In genomic region chr14:89616425-89617141, GRCh38 we compare ENCODE assay signal across 9 cellular contexts.
A peak's percentile ranks its signal among the peaks of the same experiment; 100 is the strongest.
DNase-seq lines count a peak whose midpoint lies in the region; ATAC-seq and TF ChIP-seq lines count a peak whose summit lies in the region.
"Had no signal": no experiment of that assay in that cellular context is flagged by ENCODE, and none has a peak within 500 bp of the region (broad histone marks: within the 10 kb centered on the region; RNA-seq: fewer than 3 reads in every experiment).

No MANE protein-coding gene starts in this region.

- peak overlapping the region; percentile 91 for H3K27ac Mint-ChIP-seq in activated naive CD8-positive, alpha-beta T cell treated with anti-CD3 and anti-CD28 coated beads for 36 hours

- no peak for TF ChIP-seq CTCF in GM10248 (IDR thresholded peaks at IDR 0.05; ENCODE audit: control extremely low read depth, extremely low read depth, low read depth, missing control alignments)
- TF ChIP-seq CTCF in lower lobe of right lung (IDR thresholded peaks at IDR 0.05) = no peak
- TF ChIP-seq CTCF in WERI-Rb-1 (IDR thresholded peaks at IDR 0.05; ENCODE audit: low read depth, low read length) = no peak

- peak overlapping the region; percentile 79 for H3K27ac ChIP-seq in lower lobe of right lung
- no peak overlapping the region for H3K27ac ChIP-seq in WERI-Rb-1
- H3K27ac ChIP-seq: VCaP had no signal

- H3K27me3 ChIP-seq in lower lobe of right lung (ENCODE audit: low read depth) = no peaks in the 10 kb centered on the region
- no peaks in the 10 kb centered on the region for H3K27me3 ChIP-seq in WERI-Rb-1 (ENCODE audit: insufficient read depth, low read depth, severe bottlenecking)

- no peaks in the 10 kb centered on the region for H3K27me3 Mint-ChIP-seq in activated naive CD8-positive, alpha-beta T cell treated with anti-CD3 and anti-CD28 coated beads for 36 hours

- no peaks in the 10 kb centered on the region for H3K9me3 Mint-ChIP-seq in activated naive CD8-positive, alpha-beta T cell treated with anti-CD3 and anti-CD28 coated beads for 36 hours

- H3K4me3 ChIP-seq in lower lobe of right lung = peak overlapping the region; percentile 74
- H3K4me3 ChIP-seq in WERI-Rb-1 (ENCODE audit: low read depth, low read length) = no peak overlapping the region

- intact Hi-C loops in lower lobe of right lung (cut with DNase I) = no loop called here

- CTCF ChIA-PET in GM10248 (lab: Yijun Ruan, JAX) = no interaction called here

- DNase-seq in GM10248 (ENCODE audit: extremely low spot score) (peak; percentile 70), lower lobe of right lung (no peak), WERI-Rb-1 (no peak), NCI-H510A (lab: John Stamatoyannopoulos, UW) (no peak), UCSD-AML1 (lab: John Stamatoyannopoulos, UW; ENCODE audit: unreplicated experiment) (no peak)
- DNase-seq in activated naive CD8-positive, alpha-beta T cell treated with anti-CD3 and anti-CD28 coated beads for 36 hours = no peak

- ATAC-seq in GM19455 (IDR thresholded peaks at IDR 0.05; ENCODE audit: unreplicated experiment) (peak; percentile 46), HG03460 (IDR thresholded peaks at IDR 0.05; ENCODE audit: unreplicated experiment) (peak; percentile 27), lower lobe of right lung (peak in 1 of 2 donors; percentile 23)

- POLR2A ChIA-PET in GM10248 (lab: Yijun Ruan, JAX) = no interaction called here

- H3K36me3 ChIP-seq in lower lobe of right lung (no peaks in the 10 kb centered on the region), WERI-Rb-1 (no peaks in the 10 kb centered on the region)

- H3K36me3 Mint-ChIP-seq in activated naive CD8-positive, alpha-beta T cell treated with anti-CD3 and anti-CD28 coated beads for 36 hours = peaks cover 13% of the 10 kb centered on the region

- no peaks in the 10 kb centered on the region for H3K9me3 ChIP-seq in lower lobe of right lung
- no peaks in the 10 kb centered on the region for H3K9me3 ChIP-seq in WERI-Rb-1 (ENCODE audit: severe bottlenecking)

- H3K4me1 Mint-ChIP-seq in activated naive CD8-positive, alpha-beta T cell treated with anti-CD3 and anti-CD28 coated beads for 36 hours = peaks cover 74% of the 10 kb centered on the region

- peak overlapping the region; percentile 85 for H3K4me3 Mint-ChIP-seq in activated naive CD8-positive, alpha-beta T cell treated with anti-CD3 and anti-CD28 coated beads for 36 hours

- peaks cover 40% of the 10 kb centered on the region for H3K4me1 ChIP-seq in lower lobe of right lung
